In the genomic region with DNA sequence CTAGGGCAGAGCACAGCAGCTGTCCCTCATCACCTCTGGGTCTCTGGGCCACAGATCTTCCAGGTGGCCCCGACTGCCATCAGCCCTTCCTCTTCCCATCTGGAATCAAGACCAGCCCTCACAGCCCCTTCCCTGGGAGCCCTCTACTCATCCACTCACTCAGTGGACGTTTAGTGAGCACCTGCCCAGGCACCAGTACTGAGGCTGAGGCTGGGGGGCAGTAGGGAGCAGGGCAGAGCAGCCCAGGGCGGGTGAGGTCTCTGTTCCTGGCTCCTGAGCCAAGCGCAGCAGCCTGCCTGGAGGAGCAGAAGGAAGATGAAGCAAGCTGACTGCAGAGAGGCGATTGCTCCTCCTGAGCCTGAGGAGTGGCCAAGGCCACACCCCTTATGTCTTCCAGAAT, we compare ENCODE assay signal across 1 cellular context.
TF ChIP-seq lines count a peak whose summit lies in the region.

No MANE protein-coding gene starts in this region.

TF ChIP-seq in K562, 482 proteins besides CTCF, POLR2A, EP300 and RAD21:
- no peak for TF ChIP-seq ZBTB26 (CRISPR knock-in tag; IDR thresholded peaks at IDR 0.05)
- no peak for TF ChIP-seq CC2D1A (IDR thresholded peaks at IDR 0.05)
- TF ChIP-seq ZNF318 (IDR thresholded peaks at IDR 0.05; ENCODE audit: borderline replicate concordance in 1 of 2, low read depth in 1 of 2), result no peak
- no peak for TF ChIP-seq SAFB (IDR thresholded peaks at IDR 0.05; ENCODE audit: borderline replicate concordance, low read depth, low read length)
